Comparison of ENCODE assay signal across 10 cellular contexts in genomic region chr2:98911376-98912154, GRCh38. TPM values are rescaled to one million over a fixed set of nuclear protein-coding genes. Genes with fewer than 3 reads are reported as not detected.
A peak's percentile ranks its signal among the peaks of the same experiment; 100 is the strongest.
DNase-seq lines count a peak whose midpoint lies in the region; ATAC-seq, FAIRE-seq and TF ChIP-seq lines count a peak whose summit lies in the region.
"Had no signal": no experiment of that assay in that cellular context is flagged by ENCODE, and none has a peak within 500 bp of the region (broad histone marks: within the 10 kb centered on the region; RNA-seq: fewer than 3 reads in every experiment).

No MANE protein-coding gene starts in this region.

- DNase-seq in bronchial epithelial cell (ENCODE audit: low read depth) (peak; percentile 62), lung (ENCODE audit: low spot score) (peak; percentile 26), mesothelial cell of epicardium (ENCODE audit: low spot score in 2 of 2, unreplicated experiment in 2 of 2) (no peak), NCI-H345 treated with DMSO at 0.1 percent for 48 hours (lab: John Stamatoyannopoulos, UW; ENCODE audit: unreplicated experiment) (no peak), foreskin melanocyte (no peak), medulla oblongata (ENCODE audit: extremely low spot score) (no peak)
- DNase-seq: activated CD4-positive, alpha-beta T cell treated with anti-CD3 and anti-CD28 coated beads, Interleukin-2, amount 50 U/mL, for 48 hours; effector CD4-positive, alpha-beta T cell had no signal

- peak; percentile 82 for FAIRE-seq in bronchial epithelial cell (lab: Jason Lieb, UNC)

- no peak overlapping the region for H3K4me3 Mint-ChIP-seq in mesothelial cell of epicardium

- H3K9ac ChIP-seq in KMS-11 = no peak overlapping the region; the same call in 1 of the 2 replicates

- H3K79me2 ChIP-seq in ACC112 (ENCODE audit: control insufficient read depth, insufficient read depth, low read length, unreplicated experiment) = no peaks in the 10 kb centered on the region
- H3K79me2 ChIP-seq in KMS-11 (ENCODE audit: insufficient read depth, low read depth) = no peaks in the 10 kb centered on the region

- ATAC-seq in lung (ENCODE audit: insufficient read depth, low FRiP score) = no peak

- H3K4me3 ChIP-seq in ACC112 (ENCODE audit: low read depth, low read length) = 0 out of 2 replicates have a peak overlapping the region, but pooled peaks have one; percentile 37
- no peak overlapping the region for H3K4me3 ChIP-seq in KMS-11 (IDR thresholded peaks at IDR 0.05; ENCODE audit: insufficient read depth, low read depth, low read length)
- H3K4me3 ChIP-seq in bronchial epithelial cell (ENCODE audit: low read depth, low read length) = no peak overlapping the region
- no peak overlapping the region for H3K4me3 ChIP-seq in lung

- peaks cover 22% of the 10 kb centered on the region for H3K4me1 Mint-ChIP-seq in mesothelial cell of epicardium

- H3K9me3 Mint-ChIP-seq in mesothelial cell of epicardium = no peaks in the 10 kb centered on the region

- H4K20me1 ChIP-seq in KMS-11 (ENCODE audit: insufficient read depth) = no peaks in the 10 kb centered on the region

- no peak overlapping the region for H3K27ac Mint-ChIP-seq in mesothelial cell of epicardium

- H3K9me3 ChIP-seq in lung (ENCODE audit: control insufficient read depth in 2 of 2, insufficient read depth in 1 of 2, low read length in 1 of 2) = no peaks in the 10 kb centered on the region

- peak overlapping the region; percentile 82 for H3K4me2 ChIP-seq in KMS-11

- H3K27me3 Mint-ChIP-seq in mesothelial cell of epicardium (ENCODE audit: low read depth) = peaks cover 22% of the 10 kb centered on the region

- H3K27me3 ChIP-seq in ACC112 (ENCODE audit: insufficient read depth, low read length) = no peaks in the 10 kb centered on the region
- no peaks in the 10 kb centered on the region for H3K27me3 ChIP-seq in KMS-11 (ENCODE audit: insufficient read depth, low read depth)
- H3K27me3 ChIP-seq in bronchial epithelial cell (ENCODE audit: control insufficient read depth, insufficient read depth, low read length) = no peaks in the 10 kb centered on the region
- no peaks in the 10 kb centered on the region for H3K27me3 ChIP-seq in lung (ENCODE audit: control insufficient read depth, insufficient read depth)

- peaks cover 85% of the 10 kb centered on the region for H3K4me1 ChIP-seq in ACC112 (ENCODE audit: control insufficient read depth, insufficient read depth, low read length, unreplicated experiment)
- H3K4me1 ChIP-seq in KMS-11 (ENCODE audit: low read depth, poor library complexity, severe bottlenecking) = peaks cover 52% of the 10 kb centered on the region
- peaks cover 0 to 12% of the 10 kb centered on the region in 2 donors for H3K4me1 ChIP-seq in lung (ENCODE audit: control insufficient read depth in 2 of 2, insufficient read depth in 2 of 2, low read length in 2 of 2)

- no peaks in the 10 kb centered on the region for H3K36me3 Mint-ChIP-seq in mesothelial cell of epicardium

- no peak for TF ChIP-seq CTCF in KMS-11 (conservative IDR thresholded peaks at IDR 0.05; ENCODE audit: low read depth, low read length)
- TF ChIP-seq CTCF in bronchial epithelial cell (IDR thresholded peaks at IDR 0.05; ENCODE audit: insufficient read depth, low read length, severe bottlenecking) = no peak
- no peak for TF ChIP-seq CTCF in lung (IDR thresholded peaks at IDR 0.05; ENCODE audit: control extremely low read depth, extremely low read depth)
- no peak for TF ChIP-seq CTCF in mesothelial cell of epicardium (IDR thresholded peaks at IDR 0.05; ENCODE audit: unreplicated experiment)

- H3K36me3 ChIP-seq in ACC112 (ENCODE audit: insufficient read depth, low read length) = no peaks in the 10 kb centered on the region
- H3K36me3 ChIP-seq in KMS-11 (ENCODE audit: insufficient read depth) = no peaks in the 10 kb centered on the region
- H3K36me3 ChIP-seq in bronchial epithelial cell (ENCODE audit: control insufficient read depth, insufficient read depth, low read length) = no peaks in the 10 kb centered on the region
- H3K36me3 ChIP-seq in lung (ENCODE audit: control insufficient read depth in 2 of 2, insufficient read depth in 2 of 2, low read length in 2 of 2) = no peaks in the 10 kb centered on the region

- peak overlapping the region; percentile 87 for H3K27ac ChIP-seq in ACC112 (ENCODE audit: low read depth, low read length)
- H3K27ac ChIP-seq in KMS-11 = peak overlapping the region; percentile 51; the same call in 1 of the 2 replicates
- peak overlapping the region in 1 of 2 donors; percentile 58 for H3K27ac ChIP-seq in lung (ENCODE audit: low read depth in 1 of 2, low read length in 1 of 2)

- no peak overlapping the region for H2AFZ ChIP-seq in ACC112 (ENCODE audit: low read length, unreplicated experiment)
- H2AFZ ChIP-seq in KMS-11 (ENCODE audit: low read depth) = peak overlapping the region; percentile 10; the same call in 1 of the 2 replicates

- 68 to 76% methylated on average over 17 of the region's 17 CpGs for WGBS in lung, 2 donors

RNA-seq across cellular contexts. Expression of gene CRACDL, which starts 24.5 kb away (rescaled TPM):
- 0.26 and 1.4 TPM in 2 replicates for total RNA-seq in bronchial epithelial cell
- 10 to 100 TPM; 11.5 to 28.3 TPM for total RNA-seq in lung
- 10 to 100 TPM in 1 of 2 donors, 1 to 10 TPM in 1; 8.9 to 15.0 TPM for polyA plus RNA-seq in lung
- 1.1 to 1.7 TPM (median 1.7 TPM) in 3 replicates for total RNA-seq in mesothelial cell of epicardium

Comparison
In these comparisons a context has a peak if more than half of its experiments do, and no peak if none do; other contexts are left out.
1. DNase-seq: peak in bronchial epithelial cell (single experiment) and lung (single experiment); none in mesothelial cell of epicardium (0 of 2), NCI-H345 treated with DMSO at 0.1 percent for 48 hours (single experiment), foreskin melanocyte (single experiment) and medulla oblongata (single experiment).